Comparison of ENCODE assay signal across 18 cellular contexts in genomic region chr3:102510663-102511062, GRCh38.
DNase-seq lines count a peak whose midpoint lies in the region; ATAC-seq and TF ChIP-seq lines count a peak whose summit lies in the region.
"Had no signal": no experiment of that assay in that cellular context is flagged by ENCODE, and none has a peak within 500 bp of the region (broad histone marks: within the 10 kb centered on the region; RNA-seq: fewer than 3 reads in every experiment).

No MANE protein-coding gene starts in this region.

- CTCF ChIA-PET in A673 (lab: Charles Lee) = no interaction called here
- CTCF ChIA-PET in HEK293T (lab: Yijun Ruan, JAX) = no interaction called here
- CTCF ChIA-PET in CD8-positive, alpha-beta T cell (lab: Charles Lee) = interaction anchor here (0.6 kb wide), 1 partner anchor 281 kb away, joined by 4 read pairs; no protein-coding TSS in a partner anchor

- peak; percentile 63 for DNase-seq in A673 (ENCODE audit: low spot score)
- peak; percentile 7 for DNase-seq in HEK293T (ENCODE audit: extremely low spot score)
- peak; percentile 65 for DNase-seq in NCI-H748 treated with DMSO at 0.1 percent for 48 hours (lab: John Stamatoyannopoulos, UW)
- peak; percentile 11 for DNase-seq in fibroblast of gingiva (ENCODE audit: low read depth)
- no peak for DNase-seq in CD8-positive, alpha-beta T cell
- no peak for DNase-seq in spleen
- DNase-seq in activated CD8-positive, alpha-beta memory T cell treated with anti-CD3 and anti-CD28 coated beads for 24 hours = no peak
- DNase-seq: activated CD4-positive, alpha-beta T cell treated with anti-CD3 and anti-CD28 coated beads for 48 hours; activated naive CD4-positive, alpha-beta T cell treated with anti-CD3 and anti-CD28 coated beads, Interleukin-2, amount 50 U/mL, for 16 hours; brain microvascular endothelial cell; CD4-positive, alpha-beta memory T cell; dermis blood vessel endothelial cell; EL; head of caudate nucleus; NCI-H1930; retina had no signal

- H3K27ac ChIP-seq in A673 (ENCODE audit: low read depth, low read length, poor library complexity, severe bottlenecking) (no peak overlapping the region), spleen (no peak overlapping the region)
- no peak overlapping the region for H3K27ac ChIP-seq in CD8-positive, alpha-beta T cell (ENCODE audit: low read depth, low read length)
- H3K27ac ChIP-seq: brain microvascular endothelial cell, SJSA1 had no signal

- H3K9me3 Mint-ChIP-seq in CD8-positive, alpha-beta T cell = no peaks in the 10 kb centered on the region

- H3K36me3 ChIP-seq in A673 (ENCODE audit: insufficient read depth, low read length, poor library complexity, severe bottlenecking) = no peaks in the 10 kb centered on the region
- no peaks in the 10 kb centered on the region for H3K36me3 ChIP-seq in CD8-positive, alpha-beta T cell (ENCODE audit: insufficient read depth, low read length)
- H3K36me3 ChIP-seq in spleen = no peaks in the 10 kb centered on the region
- H3K36me3 ChIP-seq: brain microvascular endothelial cell, SJSA1 had no signal

- H3K27me3 Mint-ChIP-seq in CD8-positive, alpha-beta T cell (ENCODE audit: low read depth) = peaks cover 3% of the 10 kb centered on the region

- intact Hi-C loops in A673 (cut with micrococcal nuclease; ENCODE audit: unreplicated experiment) = loop anchor here (10.0 kb wide), 1 partner anchor 816 kb away; no protein-coding TSS in a partner anchor
- intact Hi-C loops in CD8-positive, alpha-beta T cell (cut with DNase I, micrococcal nuclease) = no loop called here
- intact Hi-C loops in spleen (cut with DNase I; ENCODE audit: low total_unique reads) = no loop called here

- H3K27ac Mint-ChIP-seq in CD8-positive, alpha-beta T cell = no peak overlapping the region
- H3K27ac Mint-ChIP-seq: CD4-positive, alpha-beta memory T cell had no signal

- no peak for TF ChIP-seq CTCF in A673 (conservative IDR thresholded peaks at IDR 0.05; ENCODE audit: low read depth, low read length)
- TF ChIP-seq CTCF in CD8-positive, alpha-beta T cell (IDR thresholded peaks at IDR 0.05) = no peak
- no peak for TF ChIP-seq CTCF in spleen (IDR thresholded peaks at IDR 0.05 in 8 of 11, conservative IDR thresholded peaks at IDR 0.05 in 3 of 11)

- TF ChIP-seq POLR2A in spleen (IDR thresholded peaks at IDR 0.05) = no peak

- POLR2A ChIA-PET in A673 (lab: Charles Lee; ENCODE audit: low non-redundant PET) = no interaction called here
- POLR2A ChIA-PET in HEK293T (lab: Yijun Ruan, JAX) = no interaction called here
- POLR2A ChIA-PET in CD8-positive, alpha-beta T cell (lab: Charles Lee) = no interaction called here

- H3K4me3 ChIP-seq in A673 (ENCODE audit: low read depth, low read length, poor library complexity, severe bottlenecking) = no peak overlapping the region
- H3K4me3 ChIP-seq in CD8-positive, alpha-beta T cell (ENCODE audit: low read depth, low read length) = no peak overlapping the region
- H3K4me3 ChIP-seq in spleen = no peak overlapping the region
- H3K4me3 ChIP-seq: SJSA1 had no signal

- no peaks in the 10 kb centered on the region for H3K36me3 Mint-ChIP-seq in CD8-positive, alpha-beta T cell
- H3K36me3 Mint-ChIP-seq: CD4-positive, alpha-beta memory T cell had no signal

- 73 to 90% (median 86%) methylated on average over 3 of the region's 3 CpGs for WGBS in spleen, 5 donors

- H3K27me3 ChIP-seq in A673 (replicated peaks; ENCODE audit: insufficient read depth, low read depth, low read length, poor library complexity) (no peaks in the 10 kb centered on the region), spleen (replicated peaks in 1 of 7) (no peaks in the 10 kb centered on the region)
- no peaks in the 10 kb centered on the region for H3K27me3 ChIP-seq in CD8-positive, alpha-beta T cell (ENCODE audit: insufficient read depth, low read length)
- H3K27me3 ChIP-seq: brain microvascular endothelial cell, SJSA1 had no signal

- H3K4me1 Mint-ChIP-seq in CD8-positive, alpha-beta T cell (ENCODE audit: low read depth) = no peaks in the 10 kb centered on the region

- H3K4me3 Mint-ChIP-seq in CD8-positive, alpha-beta T cell = no peak overlapping the region
- H3K4me3 Mint-ChIP-seq: CD4-positive, alpha-beta memory T cell had no signal

- H3K4me1 ChIP-seq in A673 (ENCODE audit: insufficient read depth, low read length, poor library complexity, severe bottlenecking) (peaks cover 51% of the 10 kb centered on the region), spleen (no peaks in the 10 kb centered on the region)
- H3K4me1 ChIP-seq in CD8-positive, alpha-beta T cell (ENCODE audit: insufficient read depth, low read length) = no peaks in the 10 kb centered on the region
- H3K4me1 ChIP-seq: SJSA1 had no signal

- no TSS peak for BruUV-seq in A673 (replicated peaks; lab: Mats Ljungman, UMichigan)

- no peak for ATAC-seq in CD8-positive, alpha-beta T cell
- no peak for ATAC-seq in HG03097 (IDR thresholded peaks at IDR 0.05; ENCODE audit: low FRiP score, unreplicated experiment)

- H3K9me3 ChIP-seq in A673 (ENCODE audit: low read depth, low read length, poor library complexity, severe bottlenecking) (peaks cover 2% of the 10 kb centered on the region), spleen (peaks cover 0 to 6% (median under 1%) of the 10 kb centered on the region in 8 donors)
- H3K9me3 ChIP-seq in CD8-positive, alpha-beta T cell (ENCODE audit: low read length) = no peaks in the 10 kb centered on the region
- H3K9me3 ChIP-seq: SJSA1 had no signal

TF ChIP-seq in HEK293T, 16 proteins besides CTCF, POLR2A, EP300 and RAD21:
- peak; percentile 48; the same call in 1 of the 2 replicates for TF ChIP-seq L3MBTL2 (conservative IDR thresholded peaks at IDR 0.05)
- TF ChIP-seq CTBP1 (IDR thresholded peaks at IDR 0.05; ENCODE audit: borderline replicate concordance) = no peak

Comparison
In these comparisons a context has a peak if more than half of its experiments do, and no peak if none do; other contexts are left out.
1. DNase-seq: peak in A673 (single experiment), HEK293T (single experiment), NCI-H748 treated with DMSO at 0.1 percent for 48 hours (single experiment) and fibroblast of gingiva (single experiment); none in CD8-positive, alpha-beta T cell (0 of 7), spleen (single experiment) and activated CD8-positive, alpha-beta memory T cell treated with anti-CD3 and anti-CD28 coated beads for 24 hours (single experiment).